In the genomic region with DNA sequence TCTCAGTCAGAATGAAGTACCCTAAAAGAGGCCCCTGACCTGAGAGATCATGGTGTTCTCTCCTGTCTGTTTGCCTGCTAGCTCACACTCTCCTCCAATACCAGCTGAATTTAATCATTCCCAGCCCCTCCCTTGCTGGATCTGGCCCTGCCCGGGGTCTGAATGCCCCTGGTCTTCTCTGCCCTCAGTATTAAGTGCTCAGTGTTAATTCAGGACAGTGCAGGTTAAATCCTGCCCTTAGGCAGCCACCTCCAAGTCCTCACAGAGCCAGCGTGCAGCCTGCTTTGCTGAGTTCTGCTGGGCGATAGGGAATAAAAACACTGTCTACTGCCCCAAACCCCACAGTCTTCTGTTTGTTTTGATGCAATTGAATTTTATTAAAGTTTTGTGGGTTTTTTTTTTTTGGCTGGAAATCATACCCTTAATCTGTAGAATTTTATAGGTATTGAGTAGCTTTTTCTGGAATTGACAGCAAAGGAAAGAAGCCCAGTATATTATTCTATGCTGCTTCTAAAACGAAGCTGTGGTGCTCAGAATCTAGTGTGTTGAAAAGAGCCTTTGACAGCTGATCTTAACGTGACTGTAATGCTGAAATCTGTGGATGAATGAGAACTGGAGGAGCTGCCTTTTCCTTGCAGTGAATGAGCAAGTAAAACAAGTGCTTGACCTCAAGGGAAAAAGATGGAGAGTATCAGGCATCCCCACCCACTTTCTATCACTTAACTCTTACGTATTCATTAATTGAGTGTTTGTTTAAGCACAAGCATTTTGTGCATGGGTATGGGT, we compare ENCODE assay signal across 3 cellular contexts.
TF ChIP-seq lines count a peak whose summit lies in the region.

No MANE protein-coding gene starts in this region.

TF ChIP-seq in SK-N-SH, 30 proteins besides CTCF, POLR2A, EP300 and RAD21:
- no peak for TF ChIP-seq PBX3 (IDR thresholded peaks at IDR 0.05)
- no peak for TF ChIP-seq RXRA (IDR thresholded peaks at IDR 0.05; ENCODE audit: borderline replicate concordance, low read depth)
- no peak for TF ChIP-seq SIN3A (IDR thresholded peaks at IDR 0.05; ENCODE audit: borderline replicate concordance, low read depth, low read length)
- no peak for TF ChIP-seq RCOR1 (IDR thresholded peaks at IDR 0.05; ENCODE audit: low read length)
- TF ChIP-seq FOXM1 (IDR thresholded peaks at IDR 0.05; ENCODE audit: low read depth), result no peak
- TF ChIP-seq YY1 (IDR thresholded peaks at IDR 0.05; ENCODE audit: low read depth), result no peak
- TF ChIP-seq FOSL2 (IDR thresholded peaks at IDR 0.05; ENCODE audit: borderline replicate concordance, low read depth), result no peak
- TF ChIP-seq, protein P1, sequence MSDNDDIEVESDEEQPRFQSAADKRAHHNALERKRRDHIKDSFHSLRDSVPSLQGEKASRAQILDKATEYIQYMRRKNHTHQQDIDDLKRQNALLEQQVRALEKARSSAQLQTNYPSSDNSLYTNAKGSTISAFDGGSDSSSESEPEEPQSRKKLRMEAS (IDR thresholded peaks at IDR 0.05; ENCODE audit: low read depth), result no peak
- no peak for TF ChIP-seq TCF12 (IDR thresholded peaks at IDR 0.05)
- TF ChIP-seq TAF1 (IDR thresholded peaks at IDR 0.05; ENCODE audit: borderline replicate concordance, low read depth, low read length), result no peak
- TF ChIP-seq, protein P2, sequence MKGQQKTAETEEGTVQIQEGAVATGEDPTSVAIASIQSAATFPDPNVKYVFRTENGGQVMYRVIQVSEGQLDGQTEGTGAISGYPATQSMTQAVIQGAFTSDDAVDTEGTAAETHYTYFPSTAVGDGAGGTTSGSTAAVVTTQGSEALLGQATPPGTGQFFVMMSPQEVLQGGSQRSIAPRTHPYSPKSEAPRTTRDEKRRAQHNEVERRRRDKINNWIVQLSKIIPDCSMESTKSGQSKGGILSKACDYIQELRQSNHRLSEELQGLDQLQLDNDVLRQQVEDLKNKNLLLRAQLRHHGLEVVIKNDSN (IDR thresholded peaks at IDR 0.05; ENCODE audit: borderline replicate concordance, low read depth), result no peak
- TF ChIP-seq EZH2phosphoT487 (IDR thresholded peaks at IDR 0.05; ENCODE audit: borderline replicate concordance, low read depth), result no peak
- no peak for TF ChIP-seq JUND (IDR thresholded peaks at IDR 0.05)
- no peak for TF ChIP-seq MEF2A (IDR thresholded peaks at IDR 0.05; ENCODE audit: borderline replicate concordance, low read depth)
- TF ChIP-seq POLR2AphosphoS5 (IDR thresholded peaks at IDR 0.05; ENCODE audit: low read depth, low read length), result no peak
- TF ChIP-seq USF2 (IDR thresholded peaks at IDR 0.05; ENCODE audit: borderline replicate concordance, low read depth, low read length), result no peak
- TF ChIP-seq RFX5 (IDR thresholded peaks at IDR 0.05; ENCODE audit: low read length), result no peak
- TF ChIP-seq SMC3 (IDR thresholded peaks at IDR 0.05; ENCODE audit: low read depth, low read length), result no peak
TF ChIP-seq in SK-N-SH: peak in this region for 0.

TF ChIP-seq in SK-N-SH treated with all-trans-retinoic acid at 6 μM for 48 hours, 23 proteins besides CTCF, POLR2A, EP300 and RAD21 (continued from another document):
- no peak for TF ChIP-seq TSHZ2 (CRISPR knock-in tag; IDR thresholded peaks at IDR 0.05)
- no peak for TF ChIP-seq ZFP3 (CRISPR knock-in tag; IDR thresholded peaks at IDR 0.05)
- TF ChIP-seq TOX (CRISPR knock-in tag; IDR thresholded peaks at IDR 0.05; ENCODE audit: borderline replicate concordance), result no peak
- TF ChIP-seq BACH2 (CRISPR knock-in tag; IDR thresholded peaks at IDR 0.05; ENCODE audit: borderline replicate concordance), result no peak

TF ChIP-seq in liver, 16 proteins besides CTCF, POLR2A, EP300 and RAD21:
- TF ChIP-seq REST (IDR thresholded peaks at IDR 0.05), result no peak
- TF ChIP-seq RXRA (IDR thresholded peaks at IDR 0.05), result no peak
- TF ChIP-seq HNF4G (IDR thresholded peaks at IDR 0.05), result no peak
- no peak for TF ChIP-seq HNF4A (conservative IDR thresholded peaks at IDR 0.05)
- TF ChIP-seq EGR1 (IDR thresholded peaks at IDR 0.05; ENCODE audit: low read depth in 2 of 2), result no peak
- no peak for TF ChIP-seq NR2F2 (IDR thresholded peaks at IDR 0.05)
- TF ChIP-seq, protein P3, sequence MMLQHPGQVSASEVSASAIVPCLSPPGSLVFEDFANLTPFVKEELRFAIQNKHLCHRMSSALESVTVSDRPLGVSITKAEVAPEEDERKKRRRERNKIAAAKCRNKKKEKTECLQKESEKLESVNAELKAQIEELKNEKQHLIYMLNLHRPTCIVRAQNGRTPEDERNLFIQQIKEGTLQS (IDR thresholded peaks at IDR 0.05), result no peak
- TF ChIP-seq, protein P4, sequence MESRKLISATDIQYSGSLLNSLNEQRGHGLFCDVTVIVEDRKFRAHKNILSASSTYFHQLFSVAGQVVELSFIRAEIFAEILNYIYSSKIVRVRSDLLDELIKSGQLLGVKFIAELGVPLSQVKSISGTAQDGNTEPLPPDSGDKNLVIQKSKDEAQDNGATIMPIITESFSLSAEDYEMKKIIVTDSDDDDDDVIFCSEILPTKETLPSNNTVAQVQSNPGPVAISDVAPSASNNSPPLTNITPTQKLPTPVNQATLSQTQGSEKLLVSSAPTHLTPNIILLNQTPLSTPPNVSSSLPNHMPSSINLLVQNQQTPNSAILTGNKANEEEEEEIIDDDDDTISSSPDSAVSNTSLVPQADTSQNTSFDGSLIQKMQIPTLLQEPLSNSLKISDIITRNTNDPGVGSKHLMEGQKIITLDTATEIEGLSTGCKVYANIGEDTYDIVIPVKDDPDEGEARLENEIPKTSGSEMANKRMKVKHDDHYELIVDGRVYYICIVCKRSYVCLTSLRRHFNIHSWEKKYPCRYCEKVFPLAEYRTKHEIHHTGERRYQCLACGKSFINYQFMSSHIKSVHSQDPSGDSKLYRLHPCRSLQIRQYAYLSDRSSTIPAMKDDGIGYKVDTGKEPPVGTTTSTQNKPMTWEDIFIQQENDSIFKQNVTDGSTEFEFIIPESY (IDR thresholded peaks at IDR 0.05), result no peak
- TF ChIP-seq SP1 (IDR thresholded peaks at IDR 0.05), result no peak
- no peak for TF ChIP-seq GABPA (IDR thresholded peaks at IDR 0.05 in 1 of 2, conservative IDR thresholded peaks at IDR 0.05 in 1 of 2)
- no peak for TF ChIP-seq TAF1 (conservative IDR thresholded peaks at IDR 0.05)
